ENCODE assay signal across 15 cellular contexts in genomic region chr2:99430614-99431258, GRCh38. TPM values are rescaled to one million over a fixed set of nuclear protein-coding genes. Genes with fewer than 3 reads are reported as not detected.
DNase-seq lines count a peak whose midpoint lies in the region; ATAC-seq and TF ChIP-seq lines count a peak whose summit lies in the region.
"Had no signal": no experiment of that assay in that cellular context is flagged by ENCODE, and none has a peak within 500 bp of the region (broad histone marks: within the 10 kb centered on the region; RNA-seq: fewer than 3 reads in every experiment).

No MANE protein-coding gene starts in this region.

- peaks cover 19% of the 10 kb centered on the region for H3K4me1 Mint-ChIP-seq in CD4-positive, alpha-beta T cell (ENCODE audit: low read depth)

- peak overlapping the region; percentile 10 for H3K27ac Mint-ChIP-seq in CD4-positive, alpha-beta T cell
- H3K27ac Mint-ChIP-seq: activated B cell treated with CpG ODN at 0.5 μM for 24 hours; stimulated activated naive B cell treated with anti-CD40 and anti-IgM and Interleukin-4, amounts not matched to agents 10 μg/mL and 1 μg/mL and 100 μg/mL, for 72 hours had no signal

- H3K9me3 Mint-ChIP-seq in CD4-positive, alpha-beta T cell: no peaks in the 10 kb centered on the region
- H3K9me3 Mint-ChIP-seq: activated B cell treated with CpG ODN at 0.5 μM for 24 hours; stimulated activated naive B cell treated with anti-CD40 and anti-IgM and Interleukin-4, amounts not matched to agents 10 μg/mL and 1 μg/mL and 100 μg/mL, for 72 hours had no signal

- H3K4me3 Mint-ChIP-seq in CD4-positive, alpha-beta T cell: no peak overlapping the region
- H3K4me3 Mint-ChIP-seq: activated B cell treated with CpG ODN at 0.5 μM for 24 hours; stimulated activated naive B cell treated with anti-CD40 and anti-IgM and Interleukin-4, amounts not matched to agents 10 μg/mL and 1 μg/mL and 100 μg/mL, for 72 hours had no signal

- peaks cover 75% of the 10 kb centered on the region for H3K36me3 Mint-ChIP-seq in CD4-positive, alpha-beta T cell (ENCODE audit: low read depth)

- no peaks in the 10 kb centered on the region for H3K27me3 Mint-ChIP-seq in CD4-positive, alpha-beta T cell
- H3K27me3 Mint-ChIP-seq: activated B cell treated with CpG ODN at 0.5 μM for 24 hours; stimulated activated naive B cell treated with anti-CD40 and anti-IgM and Interleukin-4, amounts not matched to agents 10 μg/mL and 1 μg/mL and 100 μg/mL, for 72 hours had no signal

- intact Hi-C loops in CD4-positive, alpha-beta T cell (cut with DNase I, micrococcal nuclease): no loop called here

- H3K27me3 ChIP-seq in CD4-positive, alpha-beta T cell (ENCODE audit: control insufficient read depth, insufficient read depth, low read length): no peaks in the 10 kb centered on the region
- H3K27me3 ChIP-seq: adrenal gland had no signal

- CTCF ChIA-PET in CD4-positive, alpha-beta T cell (lab: Charles Lee): no interaction called here

- no peaks in the 10 kb centered on the region for H3K9me3 ChIP-seq in CD4-positive, alpha-beta T cell (ENCODE audit: control insufficient read depth, low read length)
- H3K9me3 ChIP-seq: adrenal gland, lower lobe of right lung had no signal

- no peak for DNase-seq in CD4-positive, alpha-beta T cell
- DNase-seq in HCEC 1CT (peak; percentile 72), cerebellar cortex (ENCODE audit: low spot score) (peak; percentile 53), non-pigmented ciliary epithelial cell (ENCODE audit: low read depth) (peak; percentile 23), retina (no peak)
- DNase-seq: activated B cell treated with CpG ODN at 0.5 μM for 24 hours; adrenal gland; GDM1; lower lobe of right lung; NCI-H146; PC-9; stimulated activated naive B cell treated with anti-CD40 and anti-IgM and Interleukin-4, amounts not matched to agents 10 μg/mL and 1 μg/mL and 100 μg/mL, for 72 hours had no signal

- no peak for ATAC-seq in CD4-positive, alpha-beta T cell (ENCODE audit: poor library complexity)
- ATAC-seq in HG03135 (IDR thresholded peaks at IDR 0.05; ENCODE audit: unreplicated experiment) (no peak), HG03342 (IDR thresholded peaks at IDR 0.05; ENCODE audit: unreplicated experiment) (no peak), HG03460 (IDR thresholded peaks at IDR 0.05; ENCODE audit: unreplicated experiment) (no peak)
- ATAC-seq: lower lobe of right lung had no signal

- POLR2A ChIA-PET in CD4-positive, alpha-beta T cell (lab: Charles Lee): interaction anchor here (1.0 kb wide), 1 partner anchor 9 kb away, joined by 3 read pairs; no protein-coding TSS in a partner anchor

- TF ChIP-seq CTCF in CD4-positive, alpha-beta T cell (IDR thresholded peaks at IDR 0.05): no peak

- H3K27ac ChIP-seq in CD4-positive, alpha-beta T cell (ENCODE audit: low read depth, low read length): no peak overlapping the region
- H3K27ac ChIP-seq: adrenal gland, lower lobe of right lung, PC-9 had no signal

RNA-seq across cellular contexts. Expression of gene REV1, which starts 59.1 kb away (rescaled TPM):
- total RNA-seq in CD4-positive, alpha-beta T cell: 10 to 100 TPM; 39.8 TPM

Comparison
In these comparisons a context has a peak if more than half of its experiments do, and no peak if none do; other contexts are left out.
1. DNase-seq: peak in HCEC 1CT (single experiment), cerebellar cortex (single experiment) and non-pigmented ciliary epithelial cell (single experiment); none in CD4-positive, alpha-beta T cell (0 of 10) and retina (single experiment).